In genomic region chr3:35296533-35296932, GRCh38 we compare ENCODE assay signal across 12 cellular contexts.
DNase-seq lines count a peak whose midpoint lies in the region; ATAC-seq and TF ChIP-seq lines count a peak whose summit lies in the region.
"Had no signal": no experiment of that assay in that cellular context is flagged by ENCODE, and none has a peak within 500 bp of the region (broad histone marks: within the 10 kb centered on the region; RNA-seq: fewer than 3 reads in every experiment).

No MANE protein-coding gene starts in this region.

- H3K4me1 ChIP-seq in right lobe of liver (no peaks in the 10 kb centered on the region), PC-9 (replicated peaks; ENCODE audit: insufficient read depth) (no peaks in the 10 kb centered on the region)

- no peaks in the 10 kb centered on the region for H3K9me3 ChIP-seq in right lobe of liver
- no peaks in the 10 kb centered on the region for H3K9me3 ChIP-seq in PC-9 (ENCODE audit: insufficient read depth, low read depth)

- TF ChIP-seq POLR2A in right lobe of liver (IDR thresholded peaks at IDR 0.05): no peak

- H3K36me3 Mint-ChIP-seq in activated T-cell treated with anti-CD3 and anti-CD28 coated beads, Interleukin-2, amount 50 U/mL, for 24 hours (ENCODE audit: low read depth): no peaks in the 10 kb centered on the region
- no peaks in the 10 kb centered on the region for H3K36me3 Mint-ChIP-seq in nephron progenitor cell (ENCODE audit: low read depth)
- H3K36me3 Mint-ChIP-seq: WTC11 had no signal

- no peak overlapping the region for H3K4me3 ChIP-seq in right lobe of liver
- H3K4me3 ChIP-seq in PC-9: no peak overlapping the region

- H3K27me3 ChIP-seq in right lobe of liver: no peaks in the 10 kb centered on the region
- no peaks in the 10 kb centered on the region for H3K27me3 ChIP-seq in PC-9 (ENCODE audit: insufficient read depth, low read depth)

- no peak overlapping the region for H3K4me3 Mint-ChIP-seq in activated T-cell treated with anti-CD3 and anti-CD28 coated beads, Interleukin-2, amount 50 U/mL, for 24 hours
- no peak overlapping the region for H3K4me3 Mint-ChIP-seq in nephron progenitor cell
- H3K4me3 Mint-ChIP-seq: WTC11 had no signal

- POLR2A ChIA-PET in PC-9 (lab: Charles Lee; ENCODE audit: unreplicated experiment): no interaction called here

- H3F3A ChIP-seq in PC-9 (ENCODE audit: insufficient read depth, low read depth): no peaks in the 10 kb centered on the region

- peak; percentile 1 for DNase-seq in activated T-cell treated with anti-CD3 and anti-CD28 coated beads for 48 hours (ENCODE audit: low read depth)
- no peak for DNase-seq in activated T-cell treated with anti-CD3 and anti-CD28 coated beads, Interleukin-2, amount 50 U/mL, for 24 hours
- DNase-seq in SW480 (ENCODE audit: low spot score): peak; percentile 59
- DNase-seq in nephron progenitor cell: no peak
- no peak for DNase-seq in right lobe of liver
- no peak for DNase-seq in PC-9
- no peak for DNase-seq in NK-92 (lab: John Stamatoyannopoulos, UW; ENCODE audit: unreplicated experiment)
- DNase-seq: activated effector memory CD4-positive, alpha-beta T cell treated with Interleukin-2 at 50 U/mL for 16 hours; caudate nucleus; posterior cingulate gyrus had no signal

- H3K27ac ChIP-seq in right lobe of liver: no peak overlapping the region
- no peak overlapping the region for H3K27ac ChIP-seq in PC-9

- peaks cover 4% of the 10 kb centered on the region for H3K4me1 Mint-ChIP-seq in activated T-cell treated with anti-CD3 and anti-CD28 coated beads, Interleukin-2, amount 50 U/mL, for 24 hours (ENCODE audit: low read depth)
- H3K4me1 Mint-ChIP-seq in nephron progenitor cell: peaks cover 3% of the 10 kb centered on the region
- H3K4me1 Mint-ChIP-seq: WTC11 had no signal

- BruUV-seq in PC-9 (replicated peaks; lab: Mats Ljungman, UMichigan): no TSS peak

- H2AFZ ChIP-seq in PC-9: no peak overlapping the region

- WGBS in right lobe of liver (ENCODE audit: insufficient coverage, low coverage, low lambda C conversion rate, missing lambda C conversion rate): 73% methylated on average over 4 of the region's 4 CpGs

- ATAC-seq in HG03025 (IDR thresholded peaks at IDR 0.05; ENCODE audit: low FRiP score, unreplicated experiment): peak; percentile 88
- no peak for ATAC-seq in right lobe of liver
- ATAC-seq: WTC11 had no signal

- no peak overlapping the region for H3K4me2 ChIP-seq in PC-9

- H3K36me3 ChIP-seq in right lobe of liver (no peaks in the 10 kb centered on the region), PC-9 (ENCODE audit: low read depth) (no peaks in the 10 kb centered on the region)

- no peak overlapping the region for H3K27ac Mint-ChIP-seq in activated T-cell treated with anti-CD3 and anti-CD28 coated beads, Interleukin-2, amount 50 U/mL, for 24 hours
- H3K27ac Mint-ChIP-seq in nephron progenitor cell: peak overlapping the region; percentile 23
- H3K27ac Mint-ChIP-seq: WTC11 had no signal

- intact Hi-C loops in right lobe of liver (cut with DNase I): no loop called here
- intact Hi-C loops in PC-9 (cut with micrococcal nuclease; ENCODE audit: unreplicated experiment): no loop called here

- no peaks in the 10 kb centered on the region for H3K79me2 ChIP-seq in PC-9 (ENCODE audit: low read depth)

- no peaks in the 10 kb centered on the region for H4K20me1 ChIP-seq in PC-9 (ENCODE audit: insufficient read depth)

- no peak for TF ChIP-seq CTCF in nephron progenitor cell (IDR thresholded peaks at IDR 0.05)
- TF ChIP-seq CTCF in right lobe of liver (IDR thresholded peaks at IDR 0.05): no peak
- no peak for TF ChIP-seq CTCF in PC-9 (conservative IDR thresholded peaks at IDR 0.05)

- peaks cover 4% of the 10 kb centered on the region for H3K9me3 Mint-ChIP-seq in activated T-cell treated with anti-CD3 and anti-CD28 coated beads, Interleukin-2, amount 50 U/mL, for 24 hours
- no peaks in the 10 kb centered on the region for H3K9me3 Mint-ChIP-seq in nephron progenitor cell
- H3K9me3 Mint-ChIP-seq: WTC11 had no signal

- H3K9me2 ChIP-seq in PC-9 (ENCODE audit: insufficient read depth): no peaks in the 10 kb centered on the region

- CTCF ChIA-PET in PC-9 (lab: Charles Lee): no interaction called here

- peaks cover 7% of the 10 kb centered on the region for H3K27me3 Mint-ChIP-seq in activated T-cell treated with anti-CD3 and anti-CD28 coated beads, Interleukin-2, amount 50 U/mL, for 24 hours
- H3K27me3 Mint-ChIP-seq in nephron progenitor cell (ENCODE audit: low read depth, poor library complexity): no peaks in the 10 kb centered on the region

Comparison
In these comparisons a context has a peak if more than half of its experiments do, and no peak if none do; other contexts are left out.
1. DNase-seq: peak in activated T-cell treated with anti-CD3 and anti-CD28 coated beads for 48 hours (single experiment) and SW480 (single experiment); none in activated T-cell treated with anti-CD3 and anti-CD28 coated beads, Interleukin-2, amount 50 U/mL, for 24 hours (single experiment), nephron progenitor cell (single experiment), right lobe of liver (0 of 3), PC-9 (0 of 2) and NK-92 (single experiment).